8 cellular contexts compared by ENCODE assay signal in the genomic region with DNA sequence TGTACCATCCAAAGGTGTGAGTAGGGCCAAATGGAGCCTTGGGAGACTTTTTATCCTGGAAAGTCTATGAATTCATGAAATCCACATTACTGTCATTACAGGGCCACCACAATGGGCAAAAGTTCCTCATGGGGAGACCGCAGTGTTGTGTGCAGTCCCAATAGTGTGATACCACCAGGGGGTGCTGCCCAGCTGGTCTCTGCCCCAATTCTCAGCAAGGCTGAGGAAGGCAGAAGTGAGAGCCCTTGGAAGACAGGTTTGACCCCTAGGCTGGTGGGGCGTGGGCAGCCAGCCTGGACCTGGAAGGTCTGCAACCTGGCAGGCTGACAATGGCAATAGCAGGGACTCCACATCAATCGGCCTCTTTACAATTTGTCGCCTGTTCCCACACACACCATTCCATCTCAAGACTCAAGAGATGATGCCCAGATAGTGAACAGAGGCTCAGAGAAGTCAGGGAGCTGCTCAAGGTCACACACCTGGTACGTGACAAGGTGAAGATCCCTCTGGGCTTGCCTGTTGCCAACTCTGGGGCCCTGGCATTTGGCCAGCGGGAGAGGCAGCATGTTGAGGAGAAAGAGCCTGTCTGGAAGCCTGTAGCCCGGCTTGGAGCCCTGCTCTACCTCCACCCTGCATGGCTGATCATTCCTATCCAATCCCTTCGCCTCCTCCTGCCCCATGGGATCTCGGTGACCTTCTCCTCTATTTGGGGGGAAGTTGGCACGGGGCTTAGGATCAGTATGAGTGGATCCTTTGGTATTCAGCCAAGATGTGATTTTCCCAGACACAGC. TPM values are rescaled to one million over a fixed set of nuclear protein-coding genes. Genes with fewer than 3 reads are reported as not detected.
DNase-seq lines count a peak whose midpoint lies in the region; ATAC-seq, FAIRE-seq and TF ChIP-seq lines count a peak whose summit lies in the region.

No MANE protein-coding gene starts in this region.

- 29% methylated on average over 10 of the region's 10 CpGs for WGBS in GM12878 (ENCODE audit: insufficient coverage, insufficient replicate concordance, low lambda C conversion rate, missing lambda C conversion rate)

- H3K27me3 ChIP-seq in Karpas-422 (ENCODE audit: low read length) (no peaks in the 10 kb centered on the region), GM12878 (replicated peaks in 1 of 2; ENCODE audit: control insufficient read depth in 2 of 2, insufficient read depth in 2 of 2, low read length in 1 of 2) (peaks cover 10 to 33% of the 10 kb centered on the region in 2 experiments), skeletal muscle tissue (ENCODE audit: control insufficient read depth in 3 of 3, insufficient read depth in 3 of 3, low read length in 3 of 3) (no peaks in the 10 kb centered on the region)

- in situ Hi-C loops in GM12878 (cut with MboI), result no loop called here

- TF ChIP-seq CTCF in GM12878 (IDR thresholded peaks at IDR 0.05 in 2 of 3, conservative IDR thresholded peaks at IDR 0.05 in 1 of 3; ENCODE audit: control insufficient read depth in 2 of 3, extremely low read depth in 1 of 3, insufficient read depth in 1 of 3, low read depth in 3 of 3, low read length in 3 of 3), result peak; percentile 50 to 62 (median 58)

- peaks cover 68% of the 10 kb centered on the region for H3K27me3 Mint-ChIP-seq in T-helper 17 cell

- intact Hi-C loops in GM12878 (cut with micrococcal nuclease; ENCODE audit: unreplicated experiment), result loop anchor here (1.0 kb wide), 1 partner anchor 64 kb away; no protein-coding TSS in a partner anchor

- DNase-seq in DMS153 (lab: John Stamatoyannopoulos, UW) (peak; percentile 36), Karpas-422 (peak; percentile 85), T-helper 17 cell (peak in 1 of 3 donors; percentile 45), GM12878 (ENCODE audit: low read depth, low spot score) (no peak), hippocampal formation (lab: John Stamatoyannopoulos, UW) (peak; percentile 68 to 73)

- peak; percentile 62 for ATAC-seq in T-helper 17 cell
- ATAC-seq in GM12878, result peak; percentile 54
- ATAC-seq in GM18870 (IDR thresholded peaks at IDR 0.05; ENCODE audit: unreplicated experiment), result no peak
- ATAC-seq in GM21737 (IDR thresholded peaks at IDR 0.05; ENCODE audit: unreplicated experiment), result no peak

- no peaks in the 10 kb centered on the region for H3K36me3 Mint-ChIP-seq in T-helper 17 cell (ENCODE audit: low read depth)

- RAD21 ChIA-PET in GM12878 (lab: Charles Lee; ENCODE audit: unreplicated experiment), result interaction anchor here (1.0 to 6.2 kb wide), 2 partner anchors 22 to 64 kb away, joined by 3 to 31 read pairs; no protein-coding TSS in a partner anchor

- no peak for FAIRE-seq in GM12878 (lab: Jason Lieb, UNC)

- H2AFZ ChIP-seq in Karpas-422 (ENCODE audit: low read length) (no peak overlapping the region), GM12878 (ENCODE audit: control insufficient read depth, low read depth, low read length) (no peak overlapping the region)

- H3K27ac Mint-ChIP-seq in T-helper 17 cell, result no peak overlapping the region

- no peak overlapping the region for H3K27ac ChIP-seq in Karpas-422 (ENCODE audit: low read length)
- no peak overlapping the region for H3K27ac ChIP-seq in GM12878 (ENCODE audit: control insufficient read depth, insufficient read depth)
- H3K27ac ChIP-seq in skeletal muscle tissue (ENCODE audit: low read depth, low read length), result peak overlapping the region; percentile 51

- CTCF ChIA-PET in GM12878 (lab: Yijun Ruan, JAX), result interaction anchor here (0.6 to 8.2 kb wide), 14 partner anchors 8 to 329 kb away, joined by 3 to 82 read pairs (median 4); no protein-coding TSS in a partner anchor

- no peak for TF ChIP-seq POLR2A in GM12878 (IDR thresholded peaks at IDR 0.05; ENCODE audit: low read depth, low read length)

- H3K9ac ChIP-seq in Karpas-422 (ENCODE audit: low read length) (no peak overlapping the region), GM12878 (ENCODE audit: control insufficient read depth, insufficient read depth, low read length) (no peak overlapping the region), skeletal muscle tissue (ENCODE audit: low read depth in 1 of 3, low read length in 3 of 3) (peak overlapping the region in 2 of 3 donors; percentile 4 to 54)

- H3K4me1 ChIP-seq in Karpas-422 (ENCODE audit: low read length) (peaks cover 9% of the 10 kb centered on the region), GM12878 (ENCODE audit: control insufficient read depth, insufficient read depth, low read length) (peaks cover 13% of the 10 kb centered on the region), skeletal muscle tissue (ENCODE audit: control insufficient read depth in 3 of 3, insufficient read depth in 3 of 3, low read length in 3 of 3) (peaks cover 68 to 78% (median 71%) of the 10 kb centered on the region in 3 donors)

- H3K36me3 ChIP-seq in Karpas-422 (ENCODE audit: insufficient read depth, low read length) (no peaks in the 10 kb centered on the region), GM12878 (ENCODE audit: control insufficient read depth in 2 of 2, insufficient read depth in 2 of 2, low read length in 1 of 2) (no peaks in the 10 kb centered on the region), skeletal muscle tissue (ENCODE audit: control insufficient read depth in 3 of 3, insufficient read depth in 3 of 3, low read length in 3 of 3) (no peaks in the 10 kb centered on the region)

- no peaks in the 10 kb centered on the region for H3K9me2 ChIP-seq in Karpas-422 (replicated peaks; ENCODE audit: insufficient read depth, low read length)

- no TSS peak for BruUV-seq in GM12878 (replicated peaks; lab: Mats Ljungman, UMichigan)

- POLR2A ChIA-PET in GM12878 (lab: Charles Lee), result no interaction called here

- no peak for TF ChIP-seq EP300 in GM12878 (IDR thresholded peaks at IDR 0.05; ENCODE audit: borderline replicate concordance in 1 of 2, control insufficient read depth in 1 of 2, low read depth in 2 of 2, low read length in 2 of 2)

- no peaks in the 10 kb centered on the region; the same call in 1 of the 2 replicates for H4K20me1 ChIP-seq in Karpas-422 (ENCODE audit: insufficient read depth, low read depth, low read length)
- no peaks in the 10 kb centered on the region for H4K20me1 ChIP-seq in GM12878 (ENCODE audit: control insufficient read depth, insufficient read depth)

- H3K4me2 ChIP-seq in Karpas-422 (ENCODE audit: low read depth, low read length, poor library complexity, severe bottlenecking), result no peak overlapping the region
- H3K4me2 ChIP-seq in GM12878 (ENCODE audit: control insufficient read depth, insufficient read depth), result no peak overlapping the region

- peak; percentile 46 for TF ChIP-seq RAD21 in GM12878 (IDR thresholded peaks at IDR 0.05; ENCODE audit: insufficient read depth, low read depth, low read length)

- H3K4me3 Mint-ChIP-seq in T-helper 17 cell, result no peak overlapping the region

- H3K4me3 ChIP-seq in Karpas-422 (ENCODE audit: low read length), result no peak overlapping the region
- no peak overlapping the region for H3K4me3 ChIP-seq in GM12878
- H3K4me3 ChIP-seq in skeletal muscle tissue (ENCODE audit: low read length in 3 of 3), result peak overlapping the region in 1 of 3 donors; percentile 35

- SMC1A ChIA-PET in GM12878 (lab: Charles Lee; ENCODE audit: uncharacterized antibody, unreplicated experiment), result interaction anchor here (0.7 to 2.6 kb wide), 6 partner anchors 10 to 139 kb away, joined by 3 to 9 read pairs (median 6); no protein-coding TSS in a partner anchor

- H3K9me3 ChIP-seq in Karpas-422 (ENCODE audit: low read length) (no peaks in the 10 kb centered on the region), T-helper 17 cell (ENCODE audit: control insufficient read depth, low read length, poor library complexity, severe bottlenecking) (no peaks in the 10 kb centered on the region), GM12878 (replicated peaks; ENCODE audit: control insufficient read depth, insufficient read depth, low read length) (peaks cover 16% of the 10 kb centered on the region; the same call in 2 of the 3 replicates), skeletal muscle tissue (ENCODE audit: control insufficient read depth in 3 of 3, low read length in 3 of 3) (no peaks in the 10 kb centered on the region)

- peaks cover 16% of the 10 kb centered on the region for H3K4me1 Mint-ChIP-seq in T-helper 17 cell

- no peaks in the 10 kb centered on the region for H3K79me2 ChIP-seq in Karpas-422 (ENCODE audit: low read length)
- no peaks in the 10 kb centered on the region for H3K79me2 ChIP-seq in GM12878 (ENCODE audit: control insufficient read depth, insufficient read depth, low read length)

RNA-seq across cellular contexts. Expression of a gene that starts 3.1 kb away (rescaled TPM):
- not detected in 2 replicates for total RNA-seq in Karpas-422 (2014; rRNA removed; shearing (Covaris generic); ENCODE audit: low replicate concordance)
- not detected for total RNA-seq in T-helper 17 cell
- total RNA-seq in GM12878 (2013; cell fraction: nucleolus; rRNA removed), result 0.56 and 1.6 TPM in 2 replicates
- not detected in 2 replicates for total RNA-seq in GM12878 (2014; rRNA removed)
- total RNA-seq in GM12878 (2014; rRNA removed; fragmentation: Illumina TruSeq; extraction: Trizol), result 0.09 TPM in 1 of 2 replicates, not detected in the other
- total RNA-seq in GM12878 (2021), result 0.21 TPM in 1 of 2 replicates, not detected in the other
- polyA plus RNA-seq in GM12878 (2011; ENCODE audit: low read depth), result not detected
- polyA plus RNA-seq in GM12878 (2011; rRNA removed), result 0.39 and 0.60 TPM in 2 replicates
- 0.72 and 1.0 TPM in 2 replicates for polyA plus RNA-seq in GM12878 (2011; cell fraction: cytosol; rRNA removed)
- 1.6 and 1.7 TPM in 2 replicates for polyA plus RNA-seq in GM12878 (2011; cell fraction: nucleus; rRNA removed)
- 0.07 TPM in 1 of 2 replicates, not detected in the other for polyA plus RNA-seq in GM12878 (2012)
- polyA plus RNA-seq in GM12878 (2014; fragmentation: Illumina TruSeq; extraction: Trizol), result not detected in 2 replicates
- under 1 TPM in 1 of 2 experiments, not detected in 1; 0.03 TPM for polyA plus RNA-seq in GM12878 (2014; fragmentation: Nextera tagmentation; extraction: Ambion mirVana)
- polyA plus RNA-seq in GM12878 (2014; rRNA removed), result not detected in 2 replicates
- polyA plus RNA-seq in GM12878 (2016; fragmentation: Nextera tagmentation; extraction: Ambion mirVana), result not detected
- 1.0 and 1.4 TPM in 2 replicates for polyA minus RNA-seq in GM12878 (2011; rRNA and poly(A)+ RNA removed)
- 0.31 and 1.2 TPM in 2 replicates for polyA minus RNA-seq in GM12878 (2011; cell fraction: cytosol; rRNA and poly(A)+ RNA removed)
- polyA minus RNA-seq in GM12878 (2011; cell fraction: nucleus; rRNA and poly(A)+ RNA removed), result 0.48 and 0.86 TPM in 2 replicates
- total RNA-seq in skeletal muscle tissue, result 8.4 TPM

RNA-seq across cellular contexts. Expression of a gene that starts 56.5 kb away (rescaled TPM):
- total RNA-seq in Karpas-422 (2014; rRNA removed; shearing (Covaris generic); ENCODE audit: low replicate concordance), result not detected in 2 replicates
- total RNA-seq in T-helper 17 cell (10 to 100 TPM in 1 of 2 donors, 1 to 10 TPM in 1; 9.9 to 14.8 TPM), GM12878 (2014; rRNA removed) (not detected in 2 replicates), GM12878 (2014; rRNA removed; fragmentation: Illumina TruSeq; extraction: Trizol) (0.18 TPM in 1 of 2 replicates, not detected in the other), GM12878 (2021) (not detected in 2 replicates), skeletal muscle tissue (not detected)
- total RNA-seq in GM12878 (2013; cell fraction: nucleolus; rRNA removed), result not detected in 2 replicates
- polyA plus RNA-seq in GM12878 (2011; ENCODE audit: low read depth), result not detected
- polyA plus RNA-seq in GM12878 (2011; rRNA removed) (0.40 and 0.42 TPM in 2 replicates), GM12878 (2014; fragmentation: Illumina TruSeq; extraction: Trizol) (not detected in 2 replicates), GM12878 (2014; fragmentation: Nextera tagmentation; extraction: Ambion mirVana) (not detected), GM12878 (2014; rRNA removed) (not detected in 2 replicates), GM12878 (2016; fragmentation: Nextera tagmentation; extraction: Ambion mirVana) (not detected)
- 0.50 and 0.79 TPM in 2 replicates for polyA plus RNA-seq in GM12878 (2011; cell fraction: cytosol; rRNA removed)
- polyA plus RNA-seq in GM12878 (2011; cell fraction: nucleus; rRNA removed), result 0.67 and 0.99 TPM in 2 replicates
- 0.23 and 0.27 TPM in 2 replicates for polyA plus RNA-seq in GM12878 (2012)
- polyA minus RNA-seq in GM12878 (2011; rRNA and poly(A)+ RNA removed), result 1.2 TPM in 1 of 2 replicates, not detected in the other
- not detected in 2 replicates for polyA minus RNA-seq in GM12878 (2011; cell fraction: cytosol; rRNA and poly(A)+ RNA removed)
- polyA minus RNA-seq in GM12878 (2011; cell fraction: nucleus; rRNA and poly(A)+ RNA removed), result 0.29 and 0.48 TPM in 2 replicates

Comparison
In these comparisons a context has a peak if more than half of its experiments do, and no peak if none do; other contexts are left out.
1. H3K9ac ChIP-seq: peak in skeletal muscle tissue (2 of 3); none in Karpas-422 (single experiment) and GM12878 (single experiment).
2. ATAC-seq: peak in T-helper 17 cell (single experiment) and GM12878 (single experiment); none in GM18870 (single experiment) and GM21737 (single experiment).
3. RNA of a gene that starts 56.5 kb away (total RNA-seq): 9.9 to 14.8 TPM in T-helper 17 cell; not detected in Karpas-422, 0.18 TPM in GM12878 and not detected in skeletal muscle tissue (single experiment); every median in the first group is over 4 times any median in the second.